8 cellular contexts compared by ENCODE assay signal in genomic region chr12:104930388-104931326, GRCh38. TPM values are rescaled to one million over a fixed set of nuclear protein-coding genes. Genes with fewer than 3 reads are reported as not detected.
DNase-seq lines count a peak whose midpoint lies in the region; ATAC-seq and TF ChIP-seq lines count a peak whose summit lies in the region.

No MANE protein-coding gene starts in this region.

- H2AFZ ChIP-seq in PC-3 (ENCODE audit: low read length): no peak overlapping the region
- H2AFZ ChIP-seq in trophoblast cell (ENCODE audit: insufficient read depth, low read length, poor library complexity): no peak overlapping the region

- H3K4me3 Mint-ChIP-seq in Calu3 (ENCODE audit: low read depth, unreplicated experiment): no peak overlapping the region

- no peak overlapping the region for H3K27ac Mint-ChIP-seq in Calu3 (ENCODE audit: unreplicated experiment)

- no peaks in the 10 kb centered on the region for H3F3A ChIP-seq in PC-3 (ENCODE audit: low read length, unreplicated experiment)

- no peak overlapping the region for H4K12ac ChIP-seq in trophoblast cell (ENCODE audit: low read depth, low read length)

- H3K27me3 ChIP-seq in PC-3 (ENCODE audit: low read length): no peaks in the 10 kb centered on the region
- H3K27me3 ChIP-seq in trophoblast cell (ENCODE audit: insufficient read depth, low read length): no peaks in the 10 kb centered on the region
- no peaks in the 10 kb centered on the region for H3K27me3 ChIP-seq in testis
- H3K27me3 ChIP-seq in esophagus muscularis mucosa: no peaks in the 10 kb centered on the region

- no peaks in the 10 kb centered on the region for H3K79me1 ChIP-seq in trophoblast cell (ENCODE audit: low read length)

- H3K4me1 ChIP-seq in PC-3 (ENCODE audit: insufficient read depth, low read length): no peaks in the 10 kb centered on the region; the same call in 1 of the 2 replicates
- no peaks in the 10 kb centered on the region for H3K4me1 ChIP-seq in trophoblast cell (ENCODE audit: control insufficient read depth in 1 of 2, insufficient read depth in 2 of 2, low read length in 2 of 2)
- H3K4me1 ChIP-seq in testis: no peaks in the 10 kb centered on the region
- no peaks in the 10 kb centered on the region for H3K4me1 ChIP-seq in esophagus muscularis mucosa

- H3K4me3 ChIP-seq in PC-3 (ENCODE audit: low read length): no peak overlapping the region
- no peak overlapping the region for H3K4me3 ChIP-seq in trophoblast cell (ENCODE audit: low read depth, low read length)
- H3K4me3 ChIP-seq in testis: no peak overlapping the region
- no peak overlapping the region for H3K4me3 ChIP-seq in esophagus muscularis mucosa

- TF ChIP-seq CTCF in PC-3 (conservative IDR thresholded peaks at IDR 0.05; ENCODE audit: low read depth, low read length) (no peak), testis (IDR thresholded peaks at IDR 0.05) (no peak), esophagus muscularis mucosa (IDR thresholded peaks at IDR 0.05) (no peak), Calu3 (IDR thresholded peaks at IDR 0.05; ENCODE audit: unreplicated experiment) (no peak)

- H4K20me1 ChIP-seq in PC-3 (ENCODE audit: low read length): no peaks in the 10 kb centered on the region

- TF ChIP-seq EP300 in esophagus muscularis mucosa (IDR thresholded peaks at IDR 0.05): no peak

- whole genome bisulfite sequencing in trophoblast cell (ENCODE audit: extremely low coverage, insufficient coverage, insufficient read length): no CpG with 5 or more reads among the region's 4 CpGs
- 83 to 85% methylated on average over 4 of the region's 4 CpGs for WGBS in testis, 2 donors
- 72% methylated on average over 4 of the region's 4 CpGs for WGBS in esophagus muscularis mucosa

- no peak overlapping the region for H4K91ac ChIP-seq in trophoblast cell (ENCODE audit: low read depth, low read length)

- H3K27me3 Mint-ChIP-seq in Calu3 (ENCODE audit: unreplicated experiment): no peaks in the 10 kb centered on the region

- H2BK5ac ChIP-seq in trophoblast cell (ENCODE audit: low read depth, low read length, poor library complexity): no peak overlapping the region

- no peak overlapping the region for H4K8ac ChIP-seq in trophoblast cell (ENCODE audit: low read depth, low read length)

- H3K36me3 ChIP-seq in PC-3 (ENCODE audit: low read depth, low read length) (no peaks in the 10 kb centered on the region), trophoblast cell (ENCODE audit: control insufficient read depth in 1 of 2, insufficient read depth in 2 of 2, low read length in 2 of 2) (no peaks in the 10 kb centered on the region), testis (ENCODE audit: low read depth, missing control alignments) (no peaks in the 10 kb centered on the region), esophagus muscularis mucosa (no peaks in the 10 kb centered on the region)

- H3K18ac ChIP-seq in trophoblast cell (ENCODE audit: low read length): no peak overlapping the region

- POLR2A ChIA-PET in PC-3 (lab: Charles Lee; ENCODE audit: unreplicated experiment): interaction anchor here (0.6 kb wide), 1 partner anchor 404 kb away, joined by 3 read pairs; no protein-coding TSS in a partner anchor

- no peak overlapping the region for H2AK5ac ChIP-seq in trophoblast cell (ENCODE audit: low read length)

- H3K36me3 Mint-ChIP-seq in Calu3 (ENCODE audit: insufficient read depth, unreplicated experiment): no peaks in the 10 kb centered on the region

- no peak overlapping the region for H2BK120ac ChIP-seq in trophoblast cell (ENCODE audit: insufficient read depth, low read length, poor library complexity)

- DNase-seq in PC-3 (peak; percentile 22), trophoblast cell (peak; percentile 46 to 78), NCI-H748 treated with DMSO at 0.1 percent for 48 hours (lab: John Stamatoyannopoulos, UW) (no peak), testis (no peak), esophagus muscularis mucosa (ENCODE audit: extremely low spot score) (no peak), Calu3 (no peak)

- no peak overlapping the region for H3K14ac ChIP-seq in trophoblast cell (ENCODE audit: low read length)

- ATAC-seq in GM18502 (IDR thresholded peaks at IDR 0.05; ENCODE audit: poor library complexity, unreplicated experiment) (peak; percentile 94), GM21737 (IDR thresholded peaks at IDR 0.05; ENCODE audit: unreplicated experiment) (peak; percentile 89), PC-3 (peak; percentile 33)

- peaks cover 30% of the 10 kb centered on the region for H3K4me1 Mint-ChIP-seq in Calu3 (ENCODE audit: low read depth, unreplicated experiment)

- H3K4me2 ChIP-seq in PC-3 (ENCODE audit: low read length) (no peak overlapping the region), trophoblast cell (ENCODE audit: low read length) (no peak overlapping the region)

- no TSS peak for BruUV-seq in PC-3 (replicated peaks; lab: Mats Ljungman, UMichigan)
- no TSS peak for BruUV-seq in Calu3 (replicated peaks; lab: Mats Ljungman, UMichigan)

- H3K9ac ChIP-seq in PC-3 (ENCODE audit: low read length) (no peak overlapping the region), trophoblast cell (ENCODE audit: low read length) (no peak overlapping the region)

- no peak for TF ChIP-seq POLR2A in testis (IDR thresholded peaks at IDR 0.05)
- no peak for TF ChIP-seq POLR2A in esophagus muscularis mucosa (IDR thresholded peaks at IDR 0.05; ENCODE audit: low read depth)

- 0 out of 2 replicates have a peak, but pooled peaks cover 4% of the 10 kb centered on the region for H3K9me2 ChIP-seq in PC-3 (replicated peaks; ENCODE audit: low read length)

- H3K4ac ChIP-seq in trophoblast cell (ENCODE audit: low read depth, low read length): no peak overlapping the region

- CTCF ChIA-PET in PC-3 (lab: Charles Lee): no interaction called here
- CTCF ChIA-PET in Calu3 (lab: Charles Lee): no interaction called here

- H3K27ac ChIP-seq in PC-3 (ENCODE audit: low read length) (peak overlapping the region; percentile 20), trophoblast cell (ENCODE audit: low read depth, low read length) (no peak overlapping the region), testis (no peak overlapping the region), esophagus muscularis mucosa (replicated peaks in 1 of 4) (no peak overlapping the region)

- H2BK12ac ChIP-seq in trophoblast cell (ENCODE audit: low read length): no peak overlapping the region

- H3K9me3 Mint-ChIP-seq in Calu3 (ENCODE audit: low read depth, unreplicated experiment): no peaks in the 10 kb centered on the region

- no peak overlapping the region for H3K23ac ChIP-seq in trophoblast cell (ENCODE audit: low read length)

- H3K79me2 ChIP-seq in PC-3 (ENCODE audit: low read length) (no peaks in the 10 kb centered on the region), trophoblast cell (ENCODE audit: control insufficient read depth, insufficient read depth, low read length, poor library complexity) (no peaks in the 10 kb centered on the region)

- intact Hi-C loops in PC-3 (cut with micrococcal nuclease) (no loop called here), testis (cut with DNase I; ENCODE audit: low total_unique reads) (no loop called here), esophagus muscularis mucosa (cut with DNase I) (no loop called here), Calu3 (cut with micrococcal nuclease; ENCODE audit: unreplicated experiment) (no loop called here)

- H3K9me3 ChIP-seq in PC-3 (ENCODE audit: low read length) (no peaks in the 10 kb centered on the region), trophoblast cell (ENCODE audit: insufficient read depth, low read depth, low read length) (no peaks in the 10 kb centered on the region), testis (no peaks in the 10 kb centered on the region), esophagus muscularis mucosa (no peaks in the 10 kb centered on the region)

RNA-seq across cellular contexts. Expression of gene SLC41A2, which starts 27.4 kb away (rescaled TPM):
- total RNA-seq in PC-3 (2014; rRNA removed) (16.3 and 20.4 TPM in 2 replicates), testis (10 to 100 TPM; 31.6 to 49.5 TPM), esophagus muscularis mucosa (10 to 100 TPM; 22.4 to 27.8 (median 23.9) TPM), Calu3 (2022) (41.5 and 48.1 TPM in 2 replicates)
- 7.4 and 8.6 TPM in 2 replicates for polyA plus RNA-seq in trophoblast cell (2013)
- polyA plus RNA-seq in testis (ENCODE audit: insufficient read depth, low read depth, low replicate concordance): 21.9 TPM

RNA-seq across cellular contexts. Expression of gene NOPCHAP1, which starts 55.5 kb away (rescaled TPM):
- 21.8 and 37.8 TPM in 2 replicates for total RNA-seq in PC-3 (2014; rRNA removed)
- polyA plus RNA-seq in trophoblast cell (2013): 25.3 and 26.0 TPM in 2 replicates
- 10 to 100 TPM in 1 of 2 donors, 1 to 10 TPM in 1; 7.2 to 12.8 TPM for total RNA-seq in testis
- 10.0 TPM for polyA plus RNA-seq in testis (ENCODE audit: insufficient read depth, low read depth, low replicate concordance)
- 1 to 10 TPM; 4.6 to 7.9 (median 5.5) TPM for total RNA-seq in esophagus muscularis mucosa
- 22.4 and 24.3 TPM in 2 replicates for total RNA-seq in Calu3 (2022)

Comparison
In these comparisons a context has a peak if more than half of its experiments do, and no peak if none do; other contexts are left out.
1. ATAC-seq: peak in every context shown above with its lines; median percentile 94 in GM18502; 89 in GM21737; 33 in PC-3.
2. DNase-seq: peak in PC-3 (single experiment) and trophoblast cell (2 of 2); none in NCI-H748 treated with DMSO at 0.1 percent for 48 hours (single experiment), testis (single experiment), esophagus muscularis mucosa (single experiment) and Calu3 (single experiment).